ENCODE assay signal across 22 cellular contexts in genomic region chr14:98925362-98926040, GRCh38.
A peak's percentile ranks its signal among the peaks of the same experiment; 100 is the strongest.
DNase-seq lines count a peak whose midpoint lies in the region; ATAC-seq and TF ChIP-seq lines count a peak whose summit lies in the region.
"Had no signal": no experiment of that assay in that cellular context is flagged by ENCODE, and none has a peak within 500 bp of the region (broad histone marks: within the 10 kb centered on the region; RNA-seq: fewer than 3 reads in every experiment).

No MANE protein-coding gene starts in this region.

- H3K4me1 ChIP-seq in spleen, result no peaks in the 10 kb centered on the region
- H3K4me1 ChIP-seq: thyroid gland, uterus had no signal

- TF ChIP-seq POLR2A in spleen (IDR thresholded peaks at IDR 0.05), result no peak

- H3K4me3 Mint-ChIP-seq in T-helper 17 cell, result no peak overlapping the region
- H3K4me3 Mint-ChIP-seq: B cell, nephron progenitor cell, WTC11 had no signal

- intact Hi-C loops in spleen (cut with DNase I; ENCODE audit: low total_unique reads), result no loop called here

- 81 to 95% (median 82%) methylated on average over 7 of the region's 7 CpGs for WGBS in spleen, 5 donors

- TF ChIP-seq CTCF in GM12865 (IDR thresholded peaks at IDR 0.05; ENCODE audit: insufficient read depth, low read depth, low read length, missing control alignments) (no peak), spleen (IDR thresholded peaks at IDR 0.05 in 8 of 11, conservative IDR thresholded peaks at IDR 0.05 in 3 of 11) (no peak)

- H3K4me3 ChIP-seq in GM12865 (ENCODE audit: low read depth, low read length) (no peak overlapping the region), spleen (no peak overlapping the region)
- H3K4me3 ChIP-seq: thyroid gland, uterus had no signal

- H3K36me3 ChIP-seq in spleen, result no peaks in the 10 kb centered on the region
- H3K36me3 ChIP-seq: thyroid gland, uterus had no signal

- H3K4me1 Mint-ChIP-seq in T-helper 17 cell, result peaks cover 9% of the 10 kb centered on the region
- H3K4me1 Mint-ChIP-seq: B cell, nephron progenitor cell had no signal

- H3K9me3 ChIP-seq in T-helper 17 cell (ENCODE audit: control insufficient read depth, low read length, poor library complexity, severe bottlenecking), result no peaks in the 10 kb centered on the region
- peaks cover 0 to 10% (median 0%) of the 10 kb centered on the region in 8 donors for H3K9me3 ChIP-seq in spleen
- H3K9me3 ChIP-seq: thyroid gland, uterus had no signal

- H3K27ac Mint-ChIP-seq in T-helper 17 cell, result peak overlapping the region; percentile 14
- H3K27ac Mint-ChIP-seq: B cell, nephron progenitor cell, WTC11 had no signal

- no peaks in the 10 kb centered on the region for H3K27me3 Mint-ChIP-seq in T-helper 17 cell
- H3K27me3 Mint-ChIP-seq: B cell had no signal

- H3K27ac ChIP-seq in spleen, result no peak overlapping the region
- H3K27ac ChIP-seq: epithelial cell of prostate, thyroid gland, uterus had no signal

- no peaks in the 10 kb centered on the region for H3K27me3 ChIP-seq in spleen (replicated peaks in 1 of 7)
- H3K27me3 ChIP-seq: thyroid gland, uterus had no signal

- H3K36me3 Mint-ChIP-seq in T-helper 17 cell (ENCODE audit: low read depth), result no peaks in the 10 kb centered on the region
- H3K36me3 Mint-ChIP-seq: WTC11 had no signal

- ATAC-seq in T-helper 17 cell, result no peak
- ATAC-seq: WTC11 had no signal

- DNase-seq in activated effector memory CD4-positive, alpha-beta T cell treated with anti-CD3 and anti-CD28 coated beads, Interleukin-2, amount 50 U/mL, for 16 hours, result peak; percentile 25
- no peak for DNase-seq in activated effector memory CD4-positive, alpha-beta T cell treated with Interleukin-2 at 50 U/mL for 16 hours
- DNase-seq in GM12865 (ENCODE audit: low read depth), result peak; percentile 5
- no peak for DNase-seq in T-helper 17 cell
- peak; percentile 15 for DNase-seq in spleen
- DNase-seq in retina, result no peak
- no peak for DNase-seq in dermis blood vessel endothelial cell
- DNase-seq: ACHN; activated CD8-positive, alpha-beta memory T cell treated with anti-CD3 and anti-CD28 coated beads, Interleukin-2, amount 50 U/mL, for 4 hours; effector CD4-positive, alpha-beta T cell; H7; hypothalamus; left cardiac atrium; NCI-H1105; NCI-H187; nephron progenitor cell; RPMI8226; thyroid gland; uterus had no signal

Comparison
In these comparisons a context has a peak if more than half of its experiments do, and no peak if none do; other contexts are left out.
1. DNase-seq: peak in activated effector memory CD4-positive, alpha-beta T cell treated with anti-CD3 and anti-CD28 coated beads, Interleukin-2, amount 50 U/mL, for 16 hours (single experiment), GM12865 (single experiment) and spleen (single experiment); none in activated effector memory CD4-positive, alpha-beta T cell treated with Interleukin-2 at 50 U/mL for 16 hours (single experiment), T-helper 17 cell (0 of 3), retina (single experiment) and dermis blood vessel endothelial cell (single experiment).